22 cellular contexts compared by ENCODE assay signal in genomic region chr20:23683281-23683680, GRCh38. TPM values are rescaled to one million over a fixed set of nuclear protein-coding genes. Genes with fewer than 3 reads are reported as not detected.
A peak's percentile ranks its signal among the peaks of the same experiment; 100 is the strongest.
DNase-seq lines count a peak whose midpoint lies in the region; ATAC-seq and TF ChIP-seq lines count a peak whose summit lies in the region.
"Had no signal": no experiment of that assay in that cellular context is flagged by ENCODE, and none has a peak within 500 bp of the region (broad histone marks: within the 10 kb centered on the region; RNA-seq: fewer than 3 reads in every experiment).

No MANE protein-coding gene starts in this region.

- BruUV-seq in PC-3 (replicated peaks; lab: Mats Ljungman, UMichigan) = no TSS peak

- no peaks in the 10 kb centered on the region for H3K36me3 Mint-ChIP-seq in CD4-positive, alpha-beta memory T cell
- H3K36me3 Mint-ChIP-seq in neural progenitor cell = no peaks in the 10 kb centered on the region
- H3K36me3 Mint-ChIP-seq: CD14-positive monocyte; CD4-positive, CD25-positive, alpha-beta regulatory T cell; CD8-positive, alpha-beta T cell had no signal

- H2BK12ac ChIP-seq in trophoblast cell (ENCODE audit: low read length) = no peak overlapping the region

- peaks cover 11% of the 10 kb centered on the region in 2 donors for H3K27me3 Mint-ChIP-seq in CD4-positive, alpha-beta memory T cell
- peaks cover 13% of the 10 kb centered on the region for H3K27me3 Mint-ChIP-seq in neural progenitor cell (ENCODE audit: insufficient read depth, low read depth)
- H3K27me3 Mint-ChIP-seq: CD4-positive, CD25-positive, alpha-beta regulatory T cell had no signal

- H3K9ac ChIP-seq in PC-3 (ENCODE audit: low read length) = no peak overlapping the region
- no peak overlapping the region for H3K9ac ChIP-seq in trophoblast cell (ENCODE audit: low read length)
- no peak overlapping the region for H3K9ac ChIP-seq in neural progenitor cell
- H3K9ac ChIP-seq: BLaER1 had no signal

- H3K9me3 ChIP-seq in PC-3 (ENCODE audit: low read length) (no peaks in the 10 kb centered on the region), trophoblast cell (ENCODE audit: insufficient read depth, low read depth, low read length) (no peaks in the 10 kb centered on the region), neural progenitor cell (ENCODE audit: low read depth) (no peaks in the 10 kb centered on the region)
- no peaks in the 10 kb centered on the region for H3K9me3 ChIP-seq in CD4-positive, alpha-beta memory T cell (ENCODE audit: control insufficient read depth in 1 of 2, low read length in 2 of 2)
- H3K9me3 ChIP-seq: BE2C, BLaER1, Caco-2 had no signal

- no peaks in the 10 kb centered on the region for H3K79me1 ChIP-seq in trophoblast cell (ENCODE audit: low read length)

- H4K91ac ChIP-seq in trophoblast cell (ENCODE audit: low read depth, low read length) = no peak overlapping the region

- no peak overlapping the region for H2AK5ac ChIP-seq in trophoblast cell (ENCODE audit: low read length)

- no peak overlapping the region for H3K23ac ChIP-seq in trophoblast cell (ENCODE audit: low read length)

- H2AFZ ChIP-seq in PC-3 (ENCODE audit: low read length) = no peak overlapping the region
- no peak overlapping the region for H2AFZ ChIP-seq in trophoblast cell (ENCODE audit: insufficient read depth, low read length, poor library complexity)
- H2AFZ ChIP-seq in neural progenitor cell (replicated peaks) = no peak overlapping the region

- no peak overlapping the region for H3K18ac ChIP-seq in trophoblast cell (ENCODE audit: low read length)

- H3K27ac ChIP-seq in PC-3 (ENCODE audit: low read length) = no peak overlapping the region
- no peak overlapping the region for H3K27ac ChIP-seq in CD4-positive, alpha-beta memory T cell (ENCODE audit: low read depth, low read length)
- no peak overlapping the region for H3K27ac ChIP-seq in trophoblast cell (ENCODE audit: low read depth, low read length)
- H3K27ac ChIP-seq in neural progenitor cell = no peak overlapping the region
- H3K27ac ChIP-seq: BLaER1 had no signal

- no peak overlapping the region for H2BK120ac ChIP-seq in trophoblast cell (ENCODE audit: insufficient read depth, low read length, poor library complexity)

- ATAC-seq in PC-3 = peak; percentile 74
- ATAC-seq: CD8-positive, alpha-beta T cell; GM12878 had no signal

- no peak overlapping the region for H3K4me3 Mint-ChIP-seq in CD4-positive, alpha-beta memory T cell
- H3K4me3 Mint-ChIP-seq in neural progenitor cell = no peak overlapping the region
- H3K4me3 Mint-ChIP-seq: CD14-positive monocyte; CD4-positive, CD25-positive, alpha-beta regulatory T cell; CD8-positive, alpha-beta T cell had no signal

- no peak overlapping the region for H2BK5ac ChIP-seq in trophoblast cell (ENCODE audit: low read depth, low read length, poor library complexity)

- H3K36me3 ChIP-seq in PC-3 (ENCODE audit: low read depth, low read length) (no peaks in the 10 kb centered on the region), trophoblast cell (ENCODE audit: control insufficient read depth in 1 of 2, insufficient read depth in 2 of 2, low read length in 2 of 2) (no peaks in the 10 kb centered on the region), neural progenitor cell (no peaks in the 10 kb centered on the region)
- no peaks in the 10 kb centered on the region for H3K36me3 ChIP-seq in CD4-positive, alpha-beta memory T cell (ENCODE audit: insufficient read depth, low read length)
- H3K36me3 ChIP-seq: BE2C, BLaER1 had no signal

- H3K4ac ChIP-seq in trophoblast cell (ENCODE audit: low read depth, low read length) = no peak overlapping the region

- H3F3A ChIP-seq in PC-3 (ENCODE audit: low read length, unreplicated experiment) = no peaks in the 10 kb centered on the region
- no peaks in the 10 kb centered on the region for H3F3A ChIP-seq in neural progenitor cell (ENCODE audit: low read depth)

- H3K4me1 ChIP-seq in PC-3 (ENCODE audit: insufficient read depth, low read length) = peaks cover 11% of the 10 kb centered on the region; the same call in 1 of the 2 replicates
- no peaks in the 10 kb centered on the region for H3K4me1 ChIP-seq in CD4-positive, alpha-beta memory T cell (ENCODE audit: insufficient read depth, low read length)
- H3K4me1 ChIP-seq in trophoblast cell (ENCODE audit: control insufficient read depth in 1 of 2, insufficient read depth in 2 of 2, low read length in 2 of 2) = no peaks in the 10 kb centered on the region
- no peaks in the 10 kb centered on the region for H3K4me1 ChIP-seq in neural progenitor cell
- H3K4me1 ChIP-seq: BE2C, Caco-2 had no signal

- CTCF ChIA-PET in PC-3 (lab: Charles Lee) = no interaction called here
- CTCF ChIA-PET in CD4-positive, alpha-beta memory T cell (lab: Charles Lee; ENCODE audit: partially characterized antibody) = no interaction called here

- no peak overlapping the region for H3K4me2 ChIP-seq in PC-3 (ENCODE audit: low read length)
- H3K4me2 ChIP-seq in trophoblast cell (ENCODE audit: low read length) = no peak overlapping the region
- H3K4me2 ChIP-seq in neural progenitor cell = no peak overlapping the region
- H3K4me2 ChIP-seq: BLaER1 had no signal

- H3K14ac ChIP-seq in trophoblast cell (ENCODE audit: low read length) = no peak overlapping the region

- no CpG with 5 or more reads among the region's 2 CpGs for WGBS in trophoblast cell (ENCODE audit: extremely low coverage, insufficient coverage, insufficient read length)

- H3K9me2 ChIP-seq in PC-3 (replicated peaks; ENCODE audit: low read length) = no peaks in the 10 kb centered on the region

- DNase-seq in ELR (ENCODE audit: low read depth) = peak; percentile 64
- DNase-seq in PC-3 = peak; percentile 42
- peak; percentile 14 for DNase-seq in dermis blood vessel endothelial cell
- no peak for DNase-seq in CD4-positive, alpha-beta memory T cell
- no peak for DNase-seq in trophoblast cell
- no peak for DNase-seq in neural progenitor cell (ENCODE audit: low spot score)
- DNase-seq: 8988T; ACHN; BE2C; C1 segment of cervical spinal cord; Caco-2; Calu3; CD4-positive, CD25-positive, alpha-beta regulatory T cell; CD8-positive, alpha-beta T cell; DMS79 treated with DMSO at 0.1 percent for 48 hours; GDM1 had no signal

- no peaks in the 10 kb centered on the region for H3K4me1 Mint-ChIP-seq in CD4-positive, alpha-beta memory T cell
- no peaks in the 10 kb centered on the region for H3K4me1 Mint-ChIP-seq in neural progenitor cell
- H3K4me1 Mint-ChIP-seq: CD4-positive, CD25-positive, alpha-beta regulatory T cell had no signal

- no peak overlapping the region for H3K4me3 ChIP-seq in PC-3 (ENCODE audit: low read length)
- no peak overlapping the region for H3K4me3 ChIP-seq in CD4-positive, alpha-beta memory T cell (ENCODE audit: low read length in 2 of 2)
- no peak overlapping the region for H3K4me3 ChIP-seq in trophoblast cell (ENCODE audit: low read depth, low read length)
- H3K4me3 ChIP-seq in neural progenitor cell = no peak overlapping the region
- H3K4me3 ChIP-seq: BLaER1, GM12878 had no signal

- POLR2A ChIA-PET in PC-3 (lab: Charles Lee; ENCODE audit: unreplicated experiment) = no interaction called here
- POLR2A ChIA-PET in CD4-positive, alpha-beta memory T cell (lab: Charles Lee; ENCODE audit: partially characterized antibody) = no interaction called here

- no peak overlapping the region for H4K12ac ChIP-seq in trophoblast cell (ENCODE audit: low read depth, low read length)

- H3K27me3 ChIP-seq in PC-3 (ENCODE audit: low read length) (0 out of 2 replicates have a peak, but pooled peaks cover 3% of the 10 kb centered on the region), trophoblast cell (ENCODE audit: insufficient read depth, low read length) (no peaks in the 10 kb centered on the region), neural progenitor cell (no peaks in the 10 kb centered on the region)
- no peaks in the 10 kb centered on the region for H3K27me3 ChIP-seq in CD4-positive, alpha-beta memory T cell (ENCODE audit: insufficient read depth, low read length)
- H3K27me3 ChIP-seq: BE2C, BLaER1 had no signal

- intact Hi-C loops in PC-3 (cut with micrococcal nuclease) = no loop called here
- intact Hi-C loops in CD4-positive, alpha-beta memory T cell (cut with micrococcal nuclease) = no loop called here

- H3K9me3 Mint-ChIP-seq in CD4-positive, alpha-beta memory T cell = no peaks in the 10 kb centered on the region
- no peaks in the 10 kb centered on the region for H3K9me3 Mint-ChIP-seq in neural progenitor cell
- H3K9me3 Mint-ChIP-seq: CD4-positive, CD25-positive, alpha-beta regulatory T cell; CD8-positive, alpha-beta T cell had no signal

- H4K20me1 ChIP-seq in PC-3 (ENCODE audit: low read length) (no peaks in the 10 kb centered on the region), neural progenitor cell (ENCODE audit: low read depth) (no peaks in the 10 kb centered on the region)
- H4K20me1 ChIP-seq: BLaER1 had no signal

- no peak overlapping the region for H3K27ac Mint-ChIP-seq in CD4-positive, alpha-beta memory T cell
- no peak overlapping the region for H3K27ac Mint-ChIP-seq in neural progenitor cell
- H3K27ac Mint-ChIP-seq: CD14-positive monocyte; CD4-positive, CD25-positive, alpha-beta regulatory T cell; CD8-positive, alpha-beta T cell had no signal

- H4K8ac ChIP-seq in trophoblast cell (ENCODE audit: low read depth, low read length) = no peak overlapping the region

- TF ChIP-seq CTCF in PC-3 (conservative IDR thresholded peaks at IDR 0.05; ENCODE audit: low read depth, low read length) (no peak), neural progenitor cell (IDR thresholded peaks at IDR 0.05) (no peak)

- no peaks in the 10 kb centered on the region for H3K79me2 ChIP-seq in PC-3 (ENCODE audit: low read length)
- H3K79me2 ChIP-seq in trophoblast cell (ENCODE audit: control insufficient read depth, insufficient read depth, low read length, poor library complexity) = no peaks in the 10 kb centered on the region
- H3K79me2 ChIP-seq in neural progenitor cell (ENCODE audit: low read depth) = no peaks in the 10 kb centered on the region

RNA-seq across cellular contexts. Expression of gene CST4, which starts 5.6 kb away (rescaled TPM):
- 0.98 TPM in 1 of 2 replicates, not detected in the other for total RNA-seq in PC-3 (2014; rRNA removed)
- not detected in 2 replicates for total RNA-seq in dermis blood vessel endothelial cell
- total RNA-seq in CD4-positive, alpha-beta memory T cell = not detected
- not detected for polyA plus RNA-seq in CD4-positive, alpha-beta memory T cell
- 3.1 and 3.7 TPM in 2 replicates for polyA plus RNA-seq in trophoblast cell (2013)
- not detected in 2 replicates for total RNA-seq in neural progenitor cell (ENCODE audit: low replicate concordance)
- total RNA-seq: A673; Calu3; CD4-positive, CD25-positive, alpha-beta regulatory T cell; CD8-positive, alpha-beta T cell; G401; GM12878 had no signal
- polyA plus RNA-seq: AG04450; CD14-positive monocyte; CD4-positive, CD25-positive, alpha-beta regulatory T cell; GM12878 had no signal

RNA-seq across cellular contexts. Expression of gene CST3, which starts 45.5 kb away (rescaled TPM):
- 311 and 331 TPM in 2 replicates for total RNA-seq in PC-3 (2014; rRNA removed)
- 268 and 284 TPM in 2 replicates for total RNA-seq in dermis blood vessel endothelial cell
- total RNA-seq in CD4-positive, alpha-beta memory T cell = 1 to 10 TPM; 8.1 to 8.3 TPM
- polyA plus RNA-seq in CD4-positive, alpha-beta memory T cell = 1 to 10 TPM in 1 of 2 donors, under 1 TPM in 1; 0.31 to 4.2 TPM
- polyA plus RNA-seq in trophoblast cell (2013) = 166 and 167 TPM in 2 replicates
- total RNA-seq in neural progenitor cell (ENCODE audit: low replicate concordance) = 20.8 and 58.0 TPM in 2 replicates

Comparison
In these comparisons a context has a peak if more than half of its experiments do, and no peak if none do; other contexts are left out.
1. DNase-seq: peak in ELR (single experiment), PC-3 (single experiment) and dermis blood vessel endothelial cell (single experiment); none in CD4-positive, alpha-beta memory T cell (0 of 5), trophoblast cell (0 of 2) and neural progenitor cell (single experiment).